31 cellular contexts compared by ENCODE assay signal in genomic region chr1:218872928-218873327, GRCh38.
"Had no signal": no experiment of that assay in that cellular context is flagged by ENCODE, and none has a peak within 500 bp of the region (broad histone marks: within the 10 kb centered on the region; RNA-seq: fewer than 3 reads in every experiment).

No MANE protein-coding gene starts in this region.

- H3K4me3 Mint-ChIP-seq: activated B cell treated with CpG ODN at 0.5 μM for 24 hours; activated CD8-positive, alpha-beta T cell treated with anti-CD3 and anti-CD28 coated beads for 36 hours; activated naive CD8-positive, alpha-beta T cell; activated T-cell treated with anti-CD3 and anti-CD28 coated beads, Interleukin-2, amount 50 U/mL, for 4 hours; activated T-helper 17 cell treated with anti-CD3 and anti-CD28 coated beads, Interleukin-2, amount 50 U/mL, for 72 hours; central memory CD8-positive, alpha-beta T cell; effector memory CD8-positive, alpha-beta T cell had no signal

- H3K9me3 Mint-ChIP-seq: activated T-cell treated with anti-CD3 and anti-CD28 coated beads, Interleukin-2, amount 50 U/mL, for 4 hours had no signal

- H3K27me3 Mint-ChIP-seq: activated B cell treated with CpG ODN at 0.5 μM for 24 hours; activated naive CD8-positive, alpha-beta T cell; activated T-helper 17 cell treated with anti-CD3 and anti-CD28 coated beads, Interleukin-2, amount 50 U/mL, for 72 hours; central memory CD8-positive, alpha-beta T cell; effector memory CD8-positive, alpha-beta T cell had no signal

- DNase-seq: activated B cell treated with CpG ODN at 0.5 μM for 24 hours; activated CD4-positive, alpha-beta T cell treated with anti-CD3 and anti-CD28 coated beads for 48 hours; activated CD4-positive, alpha-beta T cell treated with anti-CD3 and anti-CD28 coated beads, Interleukin-2, amount 50 U/mL, for 1 hour; activated CD4-positive, alpha-beta T cell treated with anti-CD3 and anti-CD28 coated beads, Interleukin-2, amount 50 U/mL, for 48 hours; activated CD8-positive, alpha-beta memory T cell treated with anti-CD3 and anti-CD28 coated beads for 24 hours; activated CD8-positive, alpha-beta T cell treated with anti-CD3 and anti-CD28 coated beads for 36 hours; activated effector memory CD4-positive, alpha-beta T cell treated with Interleukin-2 at 50 U/mL for 16 hours; activated gamma-delta T cell treated with Interleukin-2 at 50 U/mL for 16 hours; activated naive CD4-positive, alpha-beta T cell treated with anti-CD3 and anti-CD28 coated beads, Interleukin-2, amount 50 U/mL, for 16 hours; activated naive CD4-positive, alpha-beta T cell treated with Interleukin-2 at 50 U/mL for 16 hours; activated T-cell treated with anti-CD3 and anti-CD28 coated beads, Interleukin-2, amount 50 U/mL, for 4 hours; amniotic stem cell; anterior cingulate cortex; brain microvascular endothelial cell; dermis blood vessel endothelial cell; effector CD4-positive, alpha-beta T cell; effector memory CD8-positive, alpha-beta T cell; erythroblast; foreskin keratinocyte; gastrocnemius medialis; glutamatergic neuron; heart left ventricle; T1000; WERI-Rb-1 had no signal

- H3K27me3 ChIP-seq: brain microvascular endothelial cell, esophagus muscularis mucosa, foreskin keratinocyte, gastrocnemius medialis, heart left ventricle, hepatocyte had no signal

- H3K36me3 Mint-ChIP-seq: activated naive CD8-positive, alpha-beta T cell had no signal

- ATAC-seq: activated CD4-positive, CD25-positive, alpha-beta regulatory T cell treated with anti-CD3 and anti-CD28 coated beads, Interleukin-2, amount 50 U/mL, for 24 hours; activated CD8-positive, alpha-beta T cell treated with anti-CD3 and anti-CD28 coated beads for 36 hours; activated T-cell treated with anti-CD3 and anti-CD28 coated beads, Interleukin-2, amount 50 U/mL, for 4 hours; activated T-helper 17 cell treated with anti-CD3 and anti-CD28 coated beads, Interleukin-2, amount 50 U/mL, for 72 hours; effector memory CD8-positive, alpha-beta T cell; foreskin keratinocyte; gastrocnemius medialis; heart left ventricle had no signal

- H3K4me1 Mint-ChIP-seq: activated B cell treated with CpG ODN at 0.5 μM for 24 hours; activated T-helper 17 cell treated with anti-CD3 and anti-CD28 coated beads, Interleukin-2, amount 50 U/mL, for 72 hours; central memory CD8-positive, alpha-beta T cell had no signal

- H3K79me2 ChIP-seq: hepatocyte had no signal

- H3K4me2 ChIP-seq: hepatocyte had no signal

- H3K27ac Mint-ChIP-seq: activated B cell treated with CpG ODN at 0.5 μM for 24 hours; activated CD8-positive, alpha-beta T cell treated with anti-CD3 and anti-CD28 coated beads for 36 hours; activated naive CD8-positive, alpha-beta T cell; activated T-helper 17 cell treated with anti-CD3 and anti-CD28 coated beads, Interleukin-2, amount 50 U/mL, for 72 hours; effector memory CD8-positive, alpha-beta T cell had no signal

- H2AFZ ChIP-seq: hepatocyte had no signal

- H3K9me3 ChIP-seq: esophagus muscularis mucosa, gastrocnemius medialis, heart left ventricle had no signal

- H3K4me1 ChIP-seq: esophagus muscularis mucosa, heart left ventricle had no signal

- H3K36me3 ChIP-seq: brain microvascular endothelial cell, esophagus muscularis mucosa, gastrocnemius medialis, heart left ventricle, WERI-Rb-1 had no signal

- H3K27ac ChIP-seq: coronary artery, esophagus muscularis mucosa, gastrocnemius medialis, heart left ventricle, hepatocyte, WERI-Rb-1 had no signal

- H3K4me3 ChIP-seq: coronary artery, esophagus muscularis mucosa, gastrocnemius medialis, heart left ventricle, hepatocyte had no signal
